Comparison of ENCODE assay signal across 8 cellular contexts in genomic region chr7:16644987-16645592, GRCh38.
DNase-seq lines count a peak whose midpoint lies in the region; ATAC-seq and TF ChIP-seq lines count a peak whose summit lies in the region.

No MANE protein-coding gene starts in this region.

- H3K27me3 ChIP-seq in iPS-20b (ENCODE audit: insufficient read depth, low read length), result peaks cover 11% of the 10 kb centered on the region

- no peaks in the 10 kb centered on the region for H3K9me3 ChIP-seq in iPS-20b (ENCODE audit: insufficient read depth, low read depth, low read length)

- no peak for DNase-seq in NB4 (ENCODE audit: low read depth)
- DNase-seq in astrocyte of the cerebellum (ENCODE audit: low read depth), result no peak
- peak; percentile 16 for DNase-seq in stimulated activated CD4-positive, alpha-beta T cell treated with anti-CD3 and anti-CD28 coated beads, Interleukin-15, amount 100 ng/mL, for 24 hours
- no peak for DNase-seq in MV-4-11 (lab: John Stamatoyannopoulos, UW)

- peak overlapping the region; percentile 95; the same call in 1 of the 2 replicates for H3K9ac ChIP-seq in iPS-20b (ENCODE audit: low read depth, low read length)

- H3K36me3 ChIP-seq in iPS-20b (ENCODE audit: insufficient read depth, low read depth, low read length), result no peaks in the 10 kb centered on the region

- TF ChIP-seq CTCF in 22Rv1 (IDR thresholded peaks at IDR 0.05), result no peak
- no peak for TF ChIP-seq CTCF in NB4 (IDR thresholded peaks at IDR 0.05; ENCODE audit: low read depth, low read length)
- no peak for TF ChIP-seq CTCF in astrocyte of the cerebellum (IDR thresholded peaks at IDR 0.05; ENCODE audit: low read depth, low read length, missing control alignments)

- H3K4me3 ChIP-seq in NB4 (ENCODE audit: low read depth, low read length), result peak overlapping the region; percentile 87
- H3K4me3 ChIP-seq in astrocyte of the cerebellum (ENCODE audit: low read depth, low read length), result peak overlapping the region; percentile 91
- H3K4me3 ChIP-seq in iPS-20b (ENCODE audit: low read length), result peak overlapping the region; percentile 95

- peaks cover 26% of the 10 kb centered on the region for H3K4me1 ChIP-seq in iPS-20b (ENCODE audit: insufficient read depth, low read length)

- in situ Hi-C loops in astrocyte of the cerebellum (cut with HindIII; ENCODE audit: low sequenced_read_pairs), result no loop called here

- no peak for TF ChIP-seq POLR2A in NB4 (IDR thresholded peaks at IDR 0.05; ENCODE audit: extremely low read depth, insufficient read length)

- peak; percentile 10 for ATAC-seq in GM19035 (IDR thresholded peaks at IDR 0.05; ENCODE audit: unreplicated experiment)
- no peak for ATAC-seq in GM18517 (IDR thresholded peaks at IDR 0.05; ENCODE audit: unreplicated experiment)

- H3K27ac ChIP-seq in 22Rv1, result peak overlapping the region; percentile 85
- H3K27ac ChIP-seq in iPS-20b (ENCODE audit: low read length), result no peak overlapping the region
